In the genomic region with DNA sequence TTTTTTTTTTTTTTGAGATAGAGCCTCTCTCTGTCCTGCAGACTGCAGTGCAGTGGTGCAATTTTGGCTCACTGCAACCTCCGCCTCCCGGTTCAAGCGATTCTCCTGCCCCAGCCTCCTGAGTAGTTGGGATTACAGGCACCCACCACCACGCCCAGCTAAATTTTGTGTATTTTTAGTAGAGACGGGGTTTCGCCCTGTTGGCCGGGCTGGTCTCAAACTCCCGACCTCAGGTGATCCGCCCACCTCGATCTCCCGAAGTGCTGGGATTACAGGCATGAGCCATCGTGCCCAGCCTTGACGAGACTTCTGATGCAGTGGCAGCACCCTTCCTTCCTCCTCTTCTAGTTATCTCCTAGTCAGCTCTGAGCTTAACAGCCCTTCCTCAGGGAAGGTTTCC, we compare ENCODE assay signal across 12 cellular contexts. TPM values are rescaled to one million over a fixed set of nuclear protein-coding genes. Genes with fewer than 3 reads are reported as not detected.
"Had no signal": no experiment of that assay in that cellular context is flagged by ENCODE, and none has a peak within 500 bp of the region (broad histone marks: within the 10 kb centered on the region; RNA-seq: fewer than 3 reads in every experiment).

No MANE protein-coding gene starts in this region.

RNA-seq across cellular contexts. Expression of gene GMCL2, which starts 41.9 kb away (rescaled TPM):
- total RNA-seq: activated CD4-positive, alpha-beta T cell treated with anti-CD3 and anti-CD28 coated beads, Interleukin-2, amount 10 ng/mL, durations not matched to agents 7 days and 5 days; activated CD8-positive, alpha-beta memory T cell treated with anti-CD3 and anti-CD28 coated beads for 36 hours; cardiac septum; kidney epithelial cell; left lung; mononuclear cell; osteoblast; right atrium auricular region; skeletal muscle tissue; stomach; temporal lobe; vagina had no signal
